20 cellular contexts compared by ENCODE assay signal in the genomic region with DNA sequence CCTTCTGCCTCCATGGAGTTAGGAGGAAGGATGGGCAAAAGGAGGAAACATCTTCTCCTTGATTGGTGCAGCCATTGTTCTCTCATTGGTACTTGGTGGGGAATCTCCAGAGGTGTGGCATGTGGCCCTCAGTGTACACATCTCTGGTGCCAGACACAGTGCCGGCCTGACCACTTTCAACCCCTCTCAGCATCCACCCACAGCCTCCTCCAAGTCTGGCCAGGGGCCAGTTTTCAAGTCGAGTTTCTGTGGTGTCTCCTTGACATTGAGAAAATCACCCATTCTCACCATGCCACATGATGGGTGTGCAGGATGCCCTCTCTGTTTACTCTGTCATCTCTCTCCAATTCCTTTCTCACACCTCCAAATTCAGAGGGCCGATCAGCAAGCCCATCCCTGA. TPM values are rescaled to one million over a fixed set of nuclear protein-coding genes. Genes with fewer than 3 reads are reported as not detected.
DNase-seq lines count a peak whose midpoint lies in the region; ATAC-seq, FAIRE-seq and TF ChIP-seq lines count a peak whose summit lies in the region.
"Had no signal": no experiment of that assay in that cellular context is flagged by ENCODE, and none has a peak within 500 bp of the region (broad histone marks: within the 10 kb centered on the region; RNA-seq: fewer than 3 reads in every experiment).

No MANE protein-coding gene starts in this region.

- no peak for TF ChIP-seq EP300 in GM12878 (IDR thresholded peaks at IDR 0.05; ENCODE audit: borderline replicate concordance in 1 of 2, control insufficient read depth in 1 of 2, low read depth in 2 of 2, low read length in 2 of 2)

- H3K9ac ChIP-seq in GM12878 (ENCODE audit: control insufficient read depth, insufficient read depth, low read length) (no peak overlapping the region), PC-3 (ENCODE audit: low read length) (no peak overlapping the region)
- H3K9ac ChIP-seq: BLaER1, GM23248, KMS-11 had no signal

- H2AFZ ChIP-seq in GM12878 (ENCODE audit: control insufficient read depth, low read depth, low read length) = no peak overlapping the region
- no peak overlapping the region for H2AFZ ChIP-seq in PC-3 (ENCODE audit: low read length)
- H2AFZ ChIP-seq: GM23248 had no signal

- TF ChIP-seq POLR2A in GM12878 (IDR thresholded peaks at IDR 0.05; ENCODE audit: low read depth, low read length) = no peak

- intact Hi-C loops in GM12878 (cut with micrococcal nuclease; ENCODE audit: unreplicated experiment) (no loop called here), PC-3 (cut with micrococcal nuclease) (no loop called here)

- peak; percentile 66 for ATAC-seq in GM12878
- no peak for ATAC-seq in PC-3

- in situ Hi-C loops in GM12878 (cut with MboI) = no loop called here

- H3K9me2 ChIP-seq in PC-3 (replicated peaks; ENCODE audit: low read length) = no peaks in the 10 kb centered on the region

- no peaks in the 10 kb centered on the region for H3F3A ChIP-seq in PC-3 (ENCODE audit: low read length, unreplicated experiment)

- no peaks in the 10 kb centered on the region for H3K4me1 ChIP-seq in GM12878 (ENCODE audit: control insufficient read depth, insufficient read depth, low read length)
- H3K4me1 ChIP-seq in PC-3 (ENCODE audit: insufficient read depth, low read length) = peaks cover 14% of the 10 kb centered on the region

- CTCF ChIA-PET in GM12878 (lab: Yijun Ruan, JAX) (interaction anchor here (1.2 to 4.9 kb wide), 2 partner anchors 7 to 17 kb away, joined by 4 to 30 read pairs; no protein-coding TSS in a partner anchor), PC-3 (lab: Charles Lee) (no interaction called here)

- no peaks in the 10 kb centered on the region for H4K20me1 ChIP-seq in GM12878 (ENCODE audit: control insufficient read depth, insufficient read depth)
- no peaks in the 10 kb centered on the region for H4K20me1 ChIP-seq in PC-3 (ENCODE audit: low read length)

- no peak for TF ChIP-seq CTCF in HFFc6 (IDR thresholded peaks at IDR 0.05)
- no peak for TF ChIP-seq CTCF in GM12878 (IDR thresholded peaks at IDR 0.05 in 2 of 3, conservative IDR thresholded peaks at IDR 0.05 in 1 of 3; ENCODE audit: control insufficient read depth in 2 of 3, extremely low read depth in 1 of 3, insufficient read depth in 1 of 3, low read depth in 3 of 3, low read length in 3 of 3)
- TF ChIP-seq CTCF in PC-3 (conservative IDR thresholded peaks at IDR 0.05; ENCODE audit: low read depth, low read length) = no peak

- peaks cover 46% of the 10 kb centered on the region for H3K4me1 Mint-ChIP-seq in HFFc6 (ENCODE audit: low read depth)
- H3K4me1 Mint-ChIP-seq: CD4-positive, alpha-beta memory T cell had no signal

- peaks cover 15% of the 10 kb centered on the region for H3K27me3 Mint-ChIP-seq in HFFc6 (ENCODE audit: insufficient read depth)

- no peak overlapping the region for H3K27ac Mint-ChIP-seq in HFFc6
- H3K27ac Mint-ChIP-seq: CD14-positive monocyte had no signal

- RAD21 ChIA-PET in GM12878 (lab: Charles Lee; ENCODE audit: unreplicated experiment) = no interaction called here

- peaks cover 38% of the 10 kb centered on the region for H3K36me3 Mint-ChIP-seq in HFFc6 (ENCODE audit: low read depth)
- H3K36me3 Mint-ChIP-seq: CD14-positive monocyte; CD4-positive, alpha-beta memory T cell had no signal

- no peaks in the 10 kb centered on the region for H3K9me3 ChIP-seq in GM12878 (replicated peaks; ENCODE audit: control insufficient read depth, insufficient read depth, low read length)
- no peaks in the 10 kb centered on the region for H3K9me3 ChIP-seq in PC-3 (ENCODE audit: low read length)
- H3K9me3 ChIP-seq: BLaER1 had no signal

- FAIRE-seq in GM12878 (lab: Jason Lieb, UNC) = no peak
- FAIRE-seq: GM12891, GM19239, H54 had no signal

- H3K27me3 ChIP-seq in GM12878 (replicated peaks in 1 of 2; ENCODE audit: control insufficient read depth in 2 of 2, insufficient read depth in 2 of 2, low read length in 1 of 2) = no peaks in the 10 kb centered on the region
- H3K27me3 ChIP-seq in PC-3 (ENCODE audit: low read length) = no peaks in the 10 kb centered on the region
- H3K27me3 ChIP-seq: BLaER1 had no signal

- no peaks in the 10 kb centered on the region for H3K9me3 Mint-ChIP-seq in HFFc6
- H3K9me3 Mint-ChIP-seq: CD4-positive, alpha-beta memory T cell had no signal

- TF ChIP-seq RAD21 in GM12878 (IDR thresholded peaks at IDR 0.05; ENCODE audit: insufficient read depth, low read depth, low read length) = no peak

- no peaks in the 10 kb centered on the region for H3K79me2 ChIP-seq in GM12878 (ENCODE audit: control insufficient read depth, insufficient read depth, low read length)
- no peaks in the 10 kb centered on the region for H3K79me2 ChIP-seq in PC-3 (ENCODE audit: low read length)

- H3K27ac ChIP-seq in GM12878 (ENCODE audit: control insufficient read depth, insufficient read depth) (no peak overlapping the region), PC-3 (ENCODE audit: low read length) (no peak overlapping the region)
- H3K27ac ChIP-seq: 22Rv1, BLaER1, GM23248, KMS-11 had no signal

- H3K4me3 ChIP-seq in GM12878 (no peak overlapping the region), PC-3 (ENCODE audit: low read length) (no peak overlapping the region)
- H3K4me3 ChIP-seq: BLaER1, GM23248 had no signal

- H3K36me3 ChIP-seq in GM12878 (ENCODE audit: control insufficient read depth in 2 of 2, insufficient read depth in 2 of 2, low read length in 1 of 2) (no peaks in the 10 kb centered on the region), PC-3 (ENCODE audit: low read depth, low read length) (no peaks in the 10 kb centered on the region)

- DNase-seq in NCI-H2029 (lab: John Stamatoyannopoulos, UW) (peak; percentile 3), NCI-H2029 treated with DMSO at 0.1 percent for 48 hours (lab: John Stamatoyannopoulos, UW) (no peak), HFFc6 (no peak), GM12878 (ENCODE audit: low read depth, low spot score) (no peak), GM03348 (ENCODE audit: low spot score) (no peak), PC-3 (no peak), NCI-H1092 treated with DMSO at 0.1 percent for 48 hours (lab: John Stamatoyannopoulos, UW) (no peak)
- DNase-seq: CD4-positive, alpha-beta memory T cell; DMS153; DMS79; GDM1; GM23248; HCEC 1CT had no signal

- WGBS in GM12878 (ENCODE audit: insufficient coverage, insufficient replicate concordance, low lambda C conversion rate, missing lambda C conversion rate) = 45% methylated on average over 3 of the region's 3 CpGs

- POLR2A ChIA-PET in GM12878 (lab: Charles Lee) = no interaction called here
- POLR2A ChIA-PET in PC-3 (lab: Charles Lee; ENCODE audit: unreplicated experiment) = no interaction called here

- H3K4me2 ChIP-seq in GM12878 (ENCODE audit: control insufficient read depth, insufficient read depth) = no peak overlapping the region
- H3K4me2 ChIP-seq in PC-3 (ENCODE audit: low read length) = no peak overlapping the region
- H3K4me2 ChIP-seq: BLaER1, KMS-11 had no signal

- H3K4me3 Mint-ChIP-seq in HFFc6 = peak overlapping the region; percentile 7; the same call in 1 of the 2 replicates
- H3K4me3 Mint-ChIP-seq: CD14-positive monocyte; CD4-positive, alpha-beta memory T cell had no signal

- BruUV-seq in GM12878 (replicated peaks; lab: Mats Ljungman, UMichigan) (no TSS peak), PC-3 (replicated peaks; lab: Mats Ljungman, UMichigan) (no TSS peak)

- SMC1A ChIA-PET in GM12878 (lab: Charles Lee; ENCODE audit: uncharacterized antibody, unreplicated experiment) = interaction anchor here (1.5 to 1.7 kb wide), 2 partner anchors 39 to 77 kb away, joined by 3 to 7 read pairs; no protein-coding TSS in a partner anchor

TF ChIP-seq in GM12878, 131 proteins besides CTCF, POLR2A, EP300 and RAD21:
- TF ChIP-seq TCF7 (IDR thresholded peaks at IDR 0.05; ENCODE audit: borderline replicate concordance) (no peak), MXI1 (IDR thresholded peaks at IDR 0.05; ENCODE audit: low read depth, low read length) (no peak), SMAD5 (IDR thresholded peaks at IDR 0.05; ENCODE audit: low read depth) (no peak), POLR2AphosphoS5 (IDR thresholded peaks at IDR 0.05; ENCODE audit: low read length) (no peak)

RNA-seq across cellular contexts. Expression of a gene that starts 12.8 kb away (rescaled TPM):
- total RNA-seq in HFFc6 (2021; fragmentation: NEBNext Ultra II Directional; extraction: Animal tissue kit (Norgen Biotek cat#: 25700)) = 1 to 10 TPM; 1.2 to 2.0 (median 1.3) TPM
- 0.67 and 0.69 TPM in 2 replicates for total RNA-seq in GM12878 (2013; cell fraction: nucleolus; rRNA removed)
- 0.34 and 0.44 TPM in 2 replicates for total RNA-seq in GM12878 (2014; rRNA removed)
- total RNA-seq in GM12878 (2014; rRNA removed; fragmentation: Illumina TruSeq; extraction: Trizol) = 0.55 and 0.67 TPM in 2 replicates
- total RNA-seq in GM12878 (2021) = 0.36 and 0.43 TPM in 2 replicates
- polyA plus RNA-seq in GM12878 (2011; ENCODE audit: low read depth) = not detected
- polyA plus RNA-seq in GM12878 (2011; rRNA removed) = 0.19 and 0.27 TPM in 2 replicates
- polyA plus RNA-seq in GM12878 (2011; cell fraction: cytosol; rRNA removed) = 0.03 and 0.08 TPM in 2 replicates
- polyA plus RNA-seq in GM12878 (2011; cell fraction: nucleus; rRNA removed) = 0.09 and 0.37 TPM in 2 replicates
- polyA plus RNA-seq in GM12878 (2012) = 0.10 TPM in 1 of 2 replicates, not detected in the other
- polyA plus RNA-seq in GM12878 (2014; fragmentation: Illumina TruSeq; extraction: Trizol) = 0.27 and 0.37 TPM in 2 replicates
- polyA plus RNA-seq in GM12878 (2014; fragmentation: Nextera tagmentation; extraction: Ambion mirVana) = under 1 TPM; 0.15 to 0.27 TPM
- 0.14 and 0.15 TPM in 2 replicates for polyA plus RNA-seq in GM12878 (2014; rRNA removed)
- under 1 TPM; 0.38 to 0.59 TPM for polyA plus RNA-seq in GM12878 (2016; fragmentation: Nextera tagmentation; extraction: Ambion mirVana)
- 0.10 and 0.66 TPM in 2 replicates for polyA minus RNA-seq in GM12878 (2011; rRNA and poly(A)+ RNA removed)
- polyA minus RNA-seq in GM12878 (2011; cell fraction: cytosol; rRNA and poly(A)+ RNA removed) = not detected in 2 replicates
- 0.36 and 0.48 TPM in 2 replicates for polyA minus RNA-seq in GM12878 (2011; cell fraction: nucleus; rRNA and poly(A)+ RNA removed)
- 0.07 and 0.81 TPM in 2 replicates for total RNA-seq in PC-3 (2014; rRNA removed)
